12 cellular contexts compared by ENCODE assay signal in the genomic region with DNA sequence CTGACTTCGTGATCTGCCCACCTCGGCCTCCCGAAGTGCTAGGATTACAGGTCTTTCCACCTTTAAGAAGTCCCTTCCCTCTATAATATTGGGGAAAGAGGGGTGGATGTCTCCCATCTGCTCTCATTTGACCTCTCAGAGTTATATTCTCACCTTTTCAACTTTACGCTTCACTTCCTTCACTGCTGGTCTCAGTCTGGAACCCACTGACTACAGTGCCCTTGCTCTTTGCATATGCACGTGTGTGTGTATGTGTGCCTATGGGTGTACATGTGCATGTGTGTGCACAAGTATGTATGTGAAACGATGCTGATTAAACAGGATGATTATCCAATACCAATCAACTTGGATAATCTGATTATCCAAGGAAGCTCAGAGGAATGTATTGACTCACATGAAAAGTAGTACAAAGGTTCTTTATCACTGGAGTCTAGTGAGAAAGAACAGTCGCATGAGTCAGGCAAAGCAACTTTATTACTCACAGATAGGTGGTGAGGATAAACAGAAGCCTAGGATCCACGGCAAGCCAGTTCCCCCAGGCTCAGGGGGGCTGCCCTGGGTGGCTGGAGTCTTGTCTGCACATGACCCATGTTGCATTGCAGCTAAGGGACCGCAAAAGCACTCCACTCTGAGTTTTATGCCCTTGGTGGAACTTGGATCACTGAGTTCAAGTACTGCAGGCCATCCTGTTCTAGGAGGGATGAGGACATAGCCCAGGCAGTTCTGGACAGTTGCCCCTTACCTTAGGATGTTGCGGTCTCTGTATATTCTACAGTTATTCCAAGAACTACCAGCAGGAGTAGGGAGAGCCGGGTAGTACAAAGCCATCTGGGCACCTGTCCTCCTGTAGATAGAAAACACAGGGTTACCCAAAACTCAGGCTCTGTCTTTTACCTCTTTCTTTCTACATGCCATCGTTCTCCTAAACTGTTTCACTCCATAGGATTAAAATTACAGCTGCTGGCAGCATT. TPM values are rescaled to one million over a fixed set of nuclear protein-coding genes. Genes with fewer than 3 reads are reported as not detected.
DNase-seq lines count a peak whose midpoint lies in the region; ATAC-seq and TF ChIP-seq lines count a peak whose summit lies in the region.
"Had no signal": no experiment of that assay in that cellular context is flagged by ENCODE, and none has a peak within 500 bp of the region (broad histone marks: within the 10 kb centered on the region; RNA-seq: fewer than 3 reads in every experiment).

No MANE protein-coding gene starts in this region.

- no peak overlapping the region for H4K91ac ChIP-seq in H9 (ENCODE audit: insufficient read length, low read depth, low read length)

- H3K79me2 ChIP-seq in H9 (ENCODE audit: insufficient read depth, low read length) = no peaks in the 10 kb centered on the region

- H4K5ac ChIP-seq in H9 (ENCODE audit: insufficient read length, low read depth, low read length) = no peak overlapping the region

- no peak overlapping the region for H2BK5ac ChIP-seq in H9 (ENCODE audit: insufficient read length, low read length)

- H3K4me1 Mint-ChIP-seq in H9 = no peaks in the 10 kb centered on the region

- no peak overlapping the region for H3K4ac ChIP-seq in H9 (ENCODE audit: low read depth, low read length)

- H4K20me1 ChIP-seq in H9 (ENCODE audit: control insufficient read depth, insufficient read depth, insufficient read length) = no peaks in the 10 kb centered on the region

- H2BK120ac ChIP-seq in H9 (ENCODE audit: low read depth, low read length, poor library complexity, severe bottlenecking) = no peak overlapping the region

- no peak overlapping the region for H4K8ac ChIP-seq in H9 (replicated peaks; ENCODE audit: insufficient read length, low read depth, low read length)

- no peaks in the 10 kb centered on the region for H3K9me3 Mint-ChIP-seq in H9

- H3K18ac ChIP-seq in H9 (ENCODE audit: insufficient read length, low read depth, low read length) = no peak overlapping the region

- no peaks in the 10 kb centered on the region; the same call in 1 of the 2 replicates for H3K27me3 Mint-ChIP-seq in H9 (ENCODE audit: low read depth)

- H3K9ac ChIP-seq in H9 (ENCODE audit: extremely low read depth, insufficient read length, low read length) = no peak overlapping the region

- H3K9me3 ChIP-seq in H9 (ENCODE audit: control insufficient read depth, low read depth, low read length) = no peaks in the 10 kb centered on the region
- H3K9me3 ChIP-seq: prostate gland, thoracic aorta had no signal

- no peak overlapping the region for H3T11ph ChIP-seq in H9 (ENCODE audit: low read length)

- H3K27ac Mint-ChIP-seq in H9 = no peak overlapping the region
- H3K27ac Mint-ChIP-seq: activated CD4-positive, alpha-beta T cell treated with anti-CD3 and anti-CD28 coated beads, Interleukin-2, amount 10 ng/mL, durations not matched to agents 24 days and 14 days had no signal

- no peaks in the 10 kb centered on the region for H3K36me3 Mint-ChIP-seq in H9 (ENCODE audit: insufficient read depth in 1 of 3, low read depth in 3 of 3)

- peak; percentile 72 for DNase-seq in A172 (ENCODE audit: low spot score)
- DNase-seq in H9 = no peak
- peak; percentile 57 for DNase-seq in T1000 (lab: John Stamatoyannopoulos, UW)
- DNase-seq in foreskin melanocyte = peak; percentile 41
- DNase-seq in SHP77 treated with DMSO at 0.1 percent for 48 hours (lab: John Stamatoyannopoulos, UW) = no peak
- DNase-seq in caudate nucleus (lab: John Stamatoyannopoulos, UW) = no peak
- no peak for DNase-seq in cerebellum (ENCODE audit: low spot score)
- DNase-seq: activated CD4-positive, alpha-beta T cell treated with anti-CD3 and anti-CD28 coated beads, Interleukin-2, amount 10 ng/mL, durations not matched to agents 24 days and 14 days had no signal

- H3K4me2 ChIP-seq in H9 (ENCODE audit: insufficient read depth, insufficient read length, low read length) = no peak overlapping the region

- WGBS in H9 (ENCODE audit: extremely low coverage, insufficient read length, low lambda C conversion rate) = no CpG with 5 or more reads among the region's 12 CpGs

- H3K23ac ChIP-seq in H9 (ENCODE audit: insufficient read length, low read depth, low read length) = no peak overlapping the region

- H2BK20ac ChIP-seq in H9 (ENCODE audit: low read depth, low read length, poor library complexity, severe bottlenecking) = no peak overlapping the region

- no peaks in the 10 kb centered on the region for H3K27me3 ChIP-seq in H9 (ENCODE audit: insufficient read depth, low read length)

- H3K23me2 ChIP-seq in H9 (ENCODE audit: insufficient read length, low read depth, low read length, poor library complexity, severe bottlenecking) = no peaks in the 10 kb centered on the region

- ATAC-seq in GM21381 (IDR thresholded peaks at IDR 0.05; ENCODE audit: unreplicated experiment) = no peak
- ATAC-seq: Right ventricle myocardium inferior had no signal

- no peaks in the 10 kb centered on the region for H3K79me1 ChIP-seq in H9 (ENCODE audit: insufficient read depth, low read depth, low read length, poor library complexity, severe bottlenecking)

- H3K4me3 Mint-ChIP-seq in H9 = no peak overlapping the region
- H3K4me3 Mint-ChIP-seq: activated CD4-positive, alpha-beta T cell treated with anti-CD3 and anti-CD28 coated beads, Interleukin-2, amount 10 ng/mL, durations not matched to agents 24 days and 14 days had no signal

- no peak overlapping the region for H2AFZ ChIP-seq in H9 (ENCODE audit: low read length)

- TF ChIP-seq CTCF in H9 (conservative IDR thresholded peaks at IDR 0.05) = peak; percentile 42; the same call in 2 of the 3 replicates

- no peak overlapping the region for H3K27ac ChIP-seq in H9 (ENCODE audit: insufficient read length, low read depth, low read length)
- H3K27ac ChIP-seq in caudate nucleus (ENCODE audit: low read depth, low read length) = no peak overlapping the region
- H3K27ac ChIP-seq: prostate gland, thoracic aorta had no signal

- H3K14ac ChIP-seq in H9 (ENCODE audit: insufficient read depth, low read length) = no peak overlapping the region

- no peak overlapping the region for H2BK15ac ChIP-seq in H9 (ENCODE audit: low read depth, low read length)

- no peak overlapping the region for H3K56ac ChIP-seq in H9 (ENCODE audit: insufficient read length, low read depth, low read length)

- H3K4me1 ChIP-seq in H9 (ENCODE audit: insufficient read depth, low read length) = no peaks in the 10 kb centered on the region
- H3K4me1 ChIP-seq: prostate gland had no signal

- H2BK12ac ChIP-seq in H9 (ENCODE audit: insufficient read length, low read depth, low read length) = no peak overlapping the region

- H2AK5ac ChIP-seq in H9 (ENCODE audit: insufficient read length, low read length) = no peak overlapping the region

RNA-seq across cellular contexts. Expression of a gene that starts 50.9 kb away (rescaled TPM):
- 12.6 and 17.0 TPM in 2 replicates for total RNA-seq in A172 (2014; rRNA removed; shearing (Covaris generic))
- 16.1 and 16.9 TPM in 2 replicates for total RNA-seq in H9 (2021)
- total RNA-seq in cerebellum = 21.5 TPM

Comparison
In these comparisons a context has a peak if more than half of its experiments do, and no peak if none do; other contexts are left out.
1. DNase-seq: peak in A172 (single experiment), T1000 (single experiment) and foreskin melanocyte (single experiment); none in H9 (single experiment), SHP77 treated with DMSO at 0.1 percent for 48 hours (single experiment), caudate nucleus (0 of 61) and cerebellum (single experiment).